In genomic region chr2:49186050-49186648, GRCh38 we compare ENCODE assay signal across 10 cellular contexts. TPM values are rescaled to one million over a fixed set of nuclear protein-coding genes. Genes with fewer than 3 reads are reported as not detected.
"Had no signal": no experiment of that assay in that cellular context is flagged by ENCODE, and none has a peak within 500 bp of the region (broad histone marks: within the 10 kb centered on the region; RNA-seq: fewer than 3 reads in every experiment).

No MANE protein-coding gene starts in this region.

- H3K4me2 ChIP-seq: GM23338 had no signal

- H3K27ac Mint-ChIP-seq: GM23338 had no signal

- H3K4me3 Mint-ChIP-seq: GM23338, H9 had no signal

- FAIRE-seq: H1, H54, K562 had no signal

- DNase-seq: H9, HCEC 1CT, IMR-90, KG1 had no signal

- H3K27ac ChIP-seq: HL-60 had no signal

- H3K4me3 ChIP-seq: GM23338, K562 had no signal

- H2AFZ ChIP-seq: GM23338 had no signal

- ATAC-seq: GM23338, K562 had no signal

RNA-seq across cellular contexts. Expression of gene FSHR, which starts 31.8 kb away (rescaled TPM):
- total RNA-seq: GM23338, H1, H9, HT1080, IMR-90, K562 had no signal
- polyA plus RNA-seq: GM23338, H1, IMR-90, K562 had no signal
